ENCODE assay signal across 1 cellular context in the genomic region with DNA sequence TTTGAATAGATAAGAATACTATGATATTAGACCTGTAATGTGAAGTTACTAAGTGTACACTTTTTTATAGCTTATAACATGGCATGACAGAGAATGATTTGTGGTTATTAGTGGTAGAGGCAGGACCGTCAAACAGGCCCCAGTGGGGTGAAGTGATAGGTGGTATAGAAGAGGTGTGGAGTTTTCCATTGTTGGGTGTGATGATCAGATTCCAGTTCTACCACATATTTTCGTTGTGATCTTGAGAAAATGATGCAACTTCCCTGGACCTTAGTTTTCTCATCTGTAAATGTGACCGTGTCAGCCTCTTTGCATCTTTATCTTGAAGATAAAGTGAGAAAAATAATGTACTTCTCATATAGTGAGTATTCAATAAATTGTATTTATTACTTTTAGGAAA.
TF ChIP-seq lines count a peak whose summit lies in the region.

No MANE protein-coding gene starts in this region.

TF ChIP-seq in IMR-90, 13 proteins besides CTCF, POLR2A, EP300 and RAD21:
- no peak for TF ChIP-seq MAFK (IDR thresholded peaks at IDR 0.05; ENCODE audit: low read depth, low read length)
